1 cellular context compared by ENCODE assay signal in genomic region chr7:77897004-77897547, GRCh38.
TF ChIP-seq lines count a peak whose summit lies in the region.

No MANE protein-coding gene starts in this region.

TF ChIP-seq in WTC11, 78 proteins besides CTCF, POLR2A, EP300 and RAD21 (continued from another document):
- TF ChIP-seq, protein P1, sequence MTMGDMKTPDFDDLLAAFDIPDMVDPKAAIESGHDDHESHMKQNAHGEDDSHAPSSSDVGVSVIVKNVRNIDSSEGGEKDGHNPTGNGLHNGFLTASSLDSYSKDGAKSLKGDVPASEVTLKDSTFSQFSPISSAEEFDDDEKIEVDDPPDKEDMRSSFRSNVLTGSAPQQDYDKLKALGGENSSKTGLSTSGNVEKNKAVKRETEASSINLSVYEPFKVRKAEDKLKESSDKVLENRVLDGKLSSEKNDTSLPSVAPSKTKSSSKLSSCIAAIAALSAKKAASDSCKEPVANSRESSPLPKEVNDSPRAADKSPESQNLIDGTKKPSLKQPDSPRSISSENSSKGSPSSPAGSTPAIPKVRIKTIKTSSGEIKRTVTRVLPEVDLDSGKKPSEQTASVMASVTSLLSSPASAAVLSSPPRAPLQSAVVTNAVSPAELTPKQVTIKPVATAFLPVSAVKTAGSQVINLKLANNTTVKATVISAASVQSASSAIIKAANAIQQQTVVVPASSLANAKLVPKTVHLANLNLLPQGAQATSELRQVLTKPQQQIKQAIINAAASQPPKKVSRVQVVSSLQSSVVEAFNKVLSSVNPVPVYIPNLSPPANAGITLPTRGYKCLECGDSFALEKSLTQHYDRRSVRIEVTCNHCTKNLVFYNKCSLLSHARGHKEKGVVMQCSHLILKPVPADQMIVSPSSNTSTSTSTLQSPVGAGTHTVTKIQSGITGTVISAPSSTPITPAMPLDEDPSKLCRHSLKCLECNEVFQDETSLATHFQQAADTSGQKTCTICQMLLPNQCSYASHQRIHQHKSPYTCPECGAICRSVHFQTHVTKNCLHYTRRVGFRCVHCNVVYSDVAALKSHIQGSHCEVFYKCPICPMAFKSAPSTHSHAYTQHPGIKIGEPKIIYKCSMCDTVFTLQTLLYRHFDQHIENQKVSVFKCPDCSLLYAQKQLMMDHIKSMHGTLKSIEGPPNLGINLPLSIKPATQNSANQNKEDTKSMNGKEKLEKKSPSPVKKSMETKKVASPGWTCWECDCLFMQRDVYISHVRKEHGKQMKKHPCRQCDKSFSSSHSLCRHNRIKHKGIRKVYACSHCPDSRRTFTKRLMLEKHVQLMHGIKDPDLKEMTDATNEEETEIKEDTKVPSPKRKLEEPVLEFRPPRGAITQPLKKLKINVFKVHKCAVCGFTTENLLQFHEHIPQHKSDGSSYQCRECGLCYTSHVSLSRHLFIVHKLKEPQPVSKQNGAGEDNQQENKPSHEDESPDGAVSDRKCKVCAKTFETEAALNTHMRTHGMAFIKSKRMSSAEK (CRISPR knock-in tag; IDR thresholded peaks at IDR 0.05; ENCODE audit: borderline replicate concordance): no peak
- TF ChIP-seq PRRX2 (CRISPR knock-in tag; IDR thresholded peaks at IDR 0.05): no peak
- no peak for TF ChIP-seq FOXP4 (CRISPR knock-in tag; IDR thresholded peaks at IDR 0.05)
- TF ChIP-seq, protein P2, sequence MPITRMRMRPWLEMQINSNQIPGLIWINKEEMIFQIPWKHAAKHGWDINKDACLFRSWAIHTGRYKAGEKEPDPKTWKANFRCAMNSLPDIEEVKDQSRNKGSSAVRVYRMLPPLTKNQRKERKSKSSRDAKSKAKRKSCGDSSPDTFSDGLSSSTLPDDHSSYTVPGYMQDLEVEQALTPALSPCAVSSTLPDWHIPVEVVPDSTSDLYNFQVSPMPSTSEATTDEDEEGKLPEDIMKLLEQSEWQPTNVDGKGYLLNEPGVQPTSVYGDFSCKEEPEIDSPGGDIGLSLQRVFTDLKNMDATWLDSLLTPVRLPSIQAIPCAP (CRISPR knock-in tag; IDR thresholded peaks at IDR 0.05): no peak
- no peak for TF ChIP-seq ESRRA (CRISPR knock-in tag; IDR thresholded peaks at IDR 0.05; ENCODE audit: borderline replicate concordance)
- TF ChIP-seq ZBTB43 (CRISPR knock-in tag; IDR thresholded peaks at IDR 0.05): no peak
- no peak for TF ChIP-seq STAT6 (CRISPR knock-in tag; conservative IDR thresholded peaks at IDR 0.05; ENCODE audit: low read depth)
TF ChIP-seq in WTC11: peak in this region for 0.
